In genomic region chr20:63682384-63683139, GRCh38 we compare ENCODE assay signal across 1 cellular context.
TF ChIP-seq lines count a peak whose summit lies in the region.

No MANE protein-coding gene starts in this region.

TF ChIP-seq in HEK293, 187 proteins besides CTCF, POLR2A, EP300 and RAD21 (continued from another document and continues in another):
- TF ChIP-seq INSM2 (tag by site-specific recombination; IDR thresholded peaks at IDR 0.05) = no peak
- peak; percentile 32 for TF ChIP-seq SP2 (tag by site-specific recombination; IDR thresholded peaks at IDR 0.05)
- no peak for TF ChIP-seq ZNF561 (tag by site-specific recombination; IDR thresholded peaks at IDR 0.05; ENCODE audit: borderline replicate concordance)
- TF ChIP-seq ZNF501 (tag by site-specific recombination; IDR thresholded peaks at IDR 0.05) = no peak
- TF ChIP-seq ZNF785 (tag by site-specific recombination; IDR thresholded peaks at IDR 0.05) = no peak
- TF ChIP-seq ZNF530 (tag by site-specific recombination; IDR thresholded peaks at IDR 0.05; ENCODE audit: low read depth) = no peak
- no peak for TF ChIP-seq ZNF645 (tag by site-specific recombination; IDR thresholded peaks at IDR 0.05)
- no peak for TF ChIP-seq ZNF266 (tag by site-specific recombination; IDR thresholded peaks at IDR 0.05; ENCODE audit: low read depth)
- no peak for TF ChIP-seq ZNF768 (tag by site-specific recombination; IDR thresholded peaks at IDR 0.05)
- TF ChIP-seq SETDB1 (IDR thresholded peaks at IDR 0.05; ENCODE audit: insufficient read length, low read length) = no peak
- TF ChIP-seq ZNF280D (tag by site-specific recombination; IDR thresholded peaks at IDR 0.05) = no peak
- no peak for TF ChIP-seq ZNF391 (tag by site-specific recombination; IDR thresholded peaks at IDR 0.05; ENCODE audit: borderline replicate concordance, low read depth)
- no peak for TF ChIP-seq ZNF558 (tag by site-specific recombination; IDR thresholded peaks at IDR 0.05)
- no peak for TF ChIP-seq ZNF488 (tag by site-specific recombination; IDR thresholded peaks at IDR 0.05)
- 0 out of 2 replicates have a peak, but pooled peaks have one; percentile 27 for TF ChIP-seq ZNF366 (tag by site-specific recombination; conservative IDR thresholded peaks at IDR 0.05)
- TF ChIP-seq ZNF311 (tag by site-specific recombination; IDR thresholded peaks at IDR 0.05; ENCODE audit: borderline replicate concordance) = no peak
- TF ChIP-seq ZSCAN5A (tag by site-specific recombination; IDR thresholded peaks at IDR 0.05) = no peak
- TF ChIP-seq BCL11B (tag by site-specific recombination; IDR thresholded peaks at IDR 0.05; ENCODE audit: low read depth) = no peak
- TF ChIP-seq ZNF548 (tag by site-specific recombination; IDR thresholded peaks at IDR 0.05) = no peak
- TF ChIP-seq PRDM2 (tag by site-specific recombination; IDR thresholded peaks at IDR 0.05; ENCODE audit: borderline replicate concordance) = no peak
- no peak for TF ChIP-seq ZNF76 (tag by site-specific recombination; IDR thresholded peaks at IDR 0.05; ENCODE audit: borderline replicate concordance, low read depth)
- TF ChIP-seq AEBP2 (tag by site-specific recombination; IDR thresholded peaks at IDR 0.05; ENCODE audit: borderline replicate concordance) = no peak
- no peak for TF ChIP-seq YY1 (tag by site-specific recombination; IDR thresholded peaks at IDR 0.05)
- TF ChIP-seq ZFP69B (tag by site-specific recombination; IDR thresholded peaks at IDR 0.05) = peak; percentile 33; the same call in 1 of the 2 replicates
- no peak for TF ChIP-seq ZNF211 (tag by site-specific recombination; IDR thresholded peaks at IDR 0.05; ENCODE audit: low read depth)
- TF ChIP-seq ZNF341 (tag by site-specific recombination; IDR thresholded peaks at IDR 0.05; ENCODE audit: low read depth) = no peak
- TF ChIP-seq ZNF549 (tag by site-specific recombination; IDR thresholded peaks at IDR 0.05) = no peak
- no peak for TF ChIP-seq ZNF560 (tag by site-specific recombination; IDR thresholded peaks at IDR 0.05; ENCODE audit: borderline replicate concordance)
- no peak for TF ChIP-seq ZNF202 (tag by site-specific recombination; IDR thresholded peaks at IDR 0.05; ENCODE audit: borderline replicate concordance)
- TF ChIP-seq ZXDB (tag by site-specific recombination; IDR thresholded peaks at IDR 0.05) = peak; percentile 40; the same call in 1 of the 2 replicates
- TF ChIP-seq ZNF416 (tag by site-specific recombination; IDR thresholded peaks at IDR 0.05) = no peak
- no peak for TF ChIP-seq ATF2 (tag by site-specific recombination; IDR thresholded peaks at IDR 0.05; ENCODE audit: low read depth)
- peak; percentile 36; the same call in 1 of the 2 replicates for TF ChIP-seq ZNF629 (tag by site-specific recombination; IDR thresholded peaks at IDR 0.05)
- TF ChIP-seq ZNF423 (tag by site-specific recombination; IDR thresholded peaks at IDR 0.05) = no peak
- TF ChIP-seq KLF10 (tag by site-specific recombination; IDR thresholded peaks at IDR 0.05) = peak; percentile 45; the same call in 1 of the 2 replicates
- no peak for TF ChIP-seq ZNF146 (tag by site-specific recombination; IDR thresholded peaks at IDR 0.05)
- TF ChIP-seq ZNF239 (tag by site-specific recombination; IDR thresholded peaks at IDR 0.05) = no peak
- TF ChIP-seq ZNF18 (tag by site-specific recombination; IDR thresholded peaks at IDR 0.05) = no peak
- no peak for TF ChIP-seq ZNF362 (tag by site-specific recombination; IDR thresholded peaks at IDR 0.05)
- no peak for TF ChIP-seq RBAK (tag by site-specific recombination; IDR thresholded peaks at IDR 0.05)
- peak; percentile 35; the same call in 1 of the 2 replicates for TF ChIP-seq OSR2 (tag by site-specific recombination; IDR thresholded peaks at IDR 0.05)
- no peak for TF ChIP-seq ZNF658 (tag by site-specific recombination; IDR thresholded peaks at IDR 0.05)
- no peak for TF ChIP-seq ZNF23 (tag by site-specific recombination; IDR thresholded peaks at IDR 0.05; ENCODE audit: borderline replicate concordance)
